ENCODE assay signal across 27 cellular contexts in genomic region chr16:75392911-75393310, GRCh38. TPM values are rescaled to one million over a fixed set of nuclear protein-coding genes. Genes with fewer than 3 reads are reported as not detected.
DNase-seq lines count a peak whose midpoint lies in the region; ATAC-seq and TF ChIP-seq lines count a peak whose summit lies in the region.
"Had no signal": no experiment of that assay in that cellular context is flagged by ENCODE, and none has a peak within 500 bp of the region (broad histone marks: within the 10 kb centered on the region; RNA-seq: fewer than 3 reads in every experiment).

No MANE protein-coding gene starts in this region.

- H3K36me3 ChIP-seq in mammary epithelial cell (ENCODE audit: insufficient read depth, low read length) (peaks cover 12% of the 10 kb centered on the region), uterus (no peaks in the 10 kb centered on the region)

- H3K27ac ChIP-seq in mammary epithelial cell (ENCODE audit: insufficient read depth, low read depth, low read length) (no peak overlapping the region), uterus (peak overlapping the region; percentile 17 to 21)
- H3K27ac ChIP-seq: KMS-11, suprapubic skin had no signal

- POLR2A ChIA-PET in MCF 10A (lab: Yijun Ruan, JAX): interaction anchor here (0.6 to 3.3 kb wide), 4 partner anchors 88 to 1341 kb away, joined by 3 to 19 read pairs (median 5); no protein-coding TSS in a partner anchor

- BruUV-seq in MCF 10A (replicated peaks; lab: Mats Ljungman, UMichigan): TSS peak; percentile 12
- BruUV-seq in mammary epithelial cell (replicated peaks; lab: Mats Ljungman, UMichigan): no TSS peak

- no peak overlapping the region for H3K9ac ChIP-seq in mammary epithelial cell (ENCODE audit: insufficient read depth, low read length)
- H3K9ac ChIP-seq: KMS-11 had no signal

- H3K4me2 ChIP-seq in mammary epithelial cell (ENCODE audit: insufficient read depth, low read depth, low read length): no peak overlapping the region
- H3K4me2 ChIP-seq: KMS-11 had no signal

- H3K4me3 Mint-ChIP-seq in MCF 10A (ENCODE audit: unreplicated experiment) (no peak overlapping the region), brain (no peak overlapping the region)
- H3K4me3 Mint-ChIP-seq: activated T-helper 17 cell treated with anti-CD3 and anti-CD28 coated beads, Interleukin-2, amount 50 U/mL, for 72 hours; central memory CD8-positive, alpha-beta T cell; neural crest cell had no signal

- H3K27me3 ChIP-seq in mammary epithelial cell (ENCODE audit: insufficient read depth, low read length): no peaks in the 10 kb centered on the region
- H3K27me3 ChIP-seq in uterus: no peaks in the 10 kb centered on the region
- H3K27me3 ChIP-seq: suprapubic skin had no signal

- DNase-seq in MCF 10A (ENCODE audit: unreplicated experiment) (no peak), mammary epithelial cell (no peak), left ventricle myocardium superior (peak; percentile 28), uterus (no peak)
- no peak for DNase-seq in activated CD4-positive, alpha-beta T cell treated with anti-CD3 and anti-CD28 coated beads for 4 hours
- DNase-seq: 8988T; activated CD4-positive, alpha-beta T cell treated with anti-CD3 and anti-CD28 coated beads, Interleukin-2, amount 50 U/mL, for 48 hours; activated CD8-positive, alpha-beta memory T cell treated with anti-CD3 and anti-CD28 coated beads, Interleukin-2, amount 50 U/mL, for 4 hours; head of caudate nucleus; kidney glomerular epithelial cell; NCI-H1417; NCI-H2081; NCI-H226; NCI-H69; stimulated activated CD4-positive, alpha-beta T cell treated with anti-CD3 and anti-CD28 coated beads, Interleukin-15, amount 100 ng/mL, for 24 hours; stimulated activated naive CD4-positive, alpha-beta T cell; T1000 had no signal

- TF ChIP-seq CTCF in MCF 10A (IDR thresholded peaks at IDR 0.05; ENCODE audit: unreplicated experiment) (no peak), mammary epithelial cell (conservative IDR thresholded peaks at IDR 0.05 in 1 of 2, IDR thresholded peaks at IDR 0.05 in 1 of 2; ENCODE audit: extremely low read depth in 1 of 2, insufficient read depth in 1 of 2, low read depth in 1 of 2, low read length in 2 of 2) (no peak), brain (conservative IDR thresholded peaks at IDR 0.05) (no peak), uterus (IDR thresholded peaks at IDR 0.05) (no peak)

- no peak for ATAC-seq in left ventricle myocardium superior
- no peak for ATAC-seq in GM18517 (IDR thresholded peaks at IDR 0.05; ENCODE audit: unreplicated experiment)
- no peak for ATAC-seq in HG03442 (IDR thresholded peaks at IDR 0.05; ENCODE audit: unreplicated experiment)
- ATAC-seq: activated naive CD4-positive, alpha-beta T cell treated with anti-CD3 and anti-CD28 coated beads, Interleukin-2, amount 50 U/mL, for 72 hours; activated T-helper 17 cell treated with anti-CD3 and anti-CD28 coated beads, Interleukin-2, amount 50 U/mL, for 72 hours; Panc1 had no signal

- in situ Hi-C loops in mammary epithelial cell (cut with MboI; ENCODE audit: low sequenced_read_pairs in 2 of 2): no loop called here

- no peaks in the 10 kb centered on the region for H3K27me3 Mint-ChIP-seq in MCF 10A (ENCODE audit: insufficient read depth, unreplicated experiment)
- H3K27me3 Mint-ChIP-seq in brain: no peaks in the 10 kb centered on the region
- H3K27me3 Mint-ChIP-seq: activated T-helper 17 cell treated with anti-CD3 and anti-CD28 coated beads, Interleukin-2, amount 50 U/mL, for 72 hours; central memory CD8-positive, alpha-beta T cell had no signal

- CTCF ChIA-PET in MCF 10A (lab: Yijun Ruan, JAX): interaction anchor here (0.7 to 7.5 kb wide), 7 partner anchors 10 to 282 kb away, joined by 3 to 81 read pairs (median 16); no protein-coding TSS in a partner anchor
- CTCF ChIA-PET in mammary epithelial cell (lab: Charles Lee; ENCODE audit: low non-redundant PET): no interaction called here

- intact Hi-C loops in MCF 10A (cut with micrococcal nuclease): no loop called here
- intact Hi-C loops in mammary epithelial cell (cut with micrococcal nuclease): no loop called here
- intact Hi-C loops in left ventricle myocardium superior (cut with micrococcal nuclease): no loop called here
- intact Hi-C loops in uterus (cut with DNase I; ENCODE audit: low total_unique reads): no loop called here

- H3K27ac Mint-ChIP-seq in MCF 10A (ENCODE audit: low read depth, unreplicated experiment) (no peak overlapping the region), brain (peak overlapping the region in 3 of 5 experiments; percentile 14 to 64 (median 40))
- H3K27ac Mint-ChIP-seq: activated naive CD4-positive, alpha-beta T cell treated with anti-CD3 and anti-CD28 coated beads, Interleukin-2, amount 50 U/mL, for 72 hours; activated T-helper 17 cell treated with anti-CD3 and anti-CD28 coated beads, Interleukin-2, amount 50 U/mL, for 72 hours had no signal

- no peak overlapping the region for H2AFZ ChIP-seq in mammary epithelial cell (ENCODE audit: low read depth, low read length)

- H3K4me1 Mint-ChIP-seq in MCF 10A (ENCODE audit: insufficient read depth, unreplicated experiment) (peaks cover 6% of the 10 kb centered on the region), brain (peaks cover 20% of the 10 kb centered on the region)
- H3K4me1 Mint-ChIP-seq: central memory CD8-positive, alpha-beta T cell; neural crest cell had no signal

- dilution Hi-C loops in mammary epithelial cell (cut with HindIII; ENCODE audit: low sequenced_read_pairs): no loop called here

- TF ChIP-seq POLR2A in uterus (IDR thresholded peaks at IDR 0.05): no peak

- H3K4me1 ChIP-seq in mammary epithelial cell (ENCODE audit: insufficient read depth, low read length) (no peaks in the 10 kb centered on the region), uterus (peaks cover 5 to 8% of the 10 kb centered on the region in 2 donors)
- H3K4me1 ChIP-seq: suprapubic skin had no signal

- 7% methylated on average over 2 of the region's 2 CpGs for WGBS in mammary epithelial cell (ENCODE audit: low coverage, missing lambda C conversion rate)

- no peak overlapping the region for H3K4me3 ChIP-seq in mammary epithelial cell (replicated peaks in 1 of 3; ENCODE audit: insufficient read depth in 1 of 3, low read depth in 2 of 3, low read length in 3 of 3)
- no peak overlapping the region for H3K4me3 ChIP-seq in uterus
- H3K4me3 ChIP-seq: suprapubic skin had no signal

- H3K9me3 Mint-ChIP-seq in MCF 10A (ENCODE audit: unreplicated experiment) (no peaks in the 10 kb centered on the region), brain (no peaks in the 10 kb centered on the region)
- H3K9me3 Mint-ChIP-seq: activated naive CD4-positive, alpha-beta T cell treated with anti-CD3 and anti-CD28 coated beads, Interleukin-2, amount 50 U/mL, for 72 hours; activated T-helper 17 cell treated with anti-CD3 and anti-CD28 coated beads, Interleukin-2, amount 50 U/mL, for 72 hours; central memory CD8-positive, alpha-beta T cell; neural crest cell had no signal

- no peaks in the 10 kb centered on the region for H4K20me1 ChIP-seq in mammary epithelial cell (ENCODE audit: insufficient read depth, low read length)

- H3K36me3 Mint-ChIP-seq in MCF 10A (ENCODE audit: insufficient read depth, unreplicated experiment): peaks cover 38% of the 10 kb centered on the region
- peaks cover 36% of the 10 kb centered on the region for H3K36me3 Mint-ChIP-seq in brain

- no peaks in the 10 kb centered on the region for H3K79me2 ChIP-seq in mammary epithelial cell (ENCODE audit: insufficient read depth, low read length)

- H3K9me3 ChIP-seq in mammary epithelial cell (replicated peaks; ENCODE audit: insufficient read depth, low read length) (no peaks in the 10 kb centered on the region), uterus (no peaks in the 10 kb centered on the region)
- H3K9me3 ChIP-seq: suprapubic skin had no signal

RNA-seq across cellular contexts. Expression of gene CFDP1, which starts 40.4 kb away (rescaled TPM):
- total RNA-seq in MCF 10A (2022) (41.3 and 44.7 TPM in 2 replicates), mammary epithelial cell (10 to 100 TPM; 18.0 to 35.9 TPM), left ventricle myocardium superior (24.7 TPM), uterus (10 to 100 TPM; 22.3 to 90.8 (median 73.4) TPM)
- polyA plus RNA-seq in mammary epithelial cell (18.1 TPM), brain (ENCODE audit: insufficient read depth, low read depth, low replicate concordance) (139 TPM)
- polyA minus RNA-seq in mammary epithelial cell: 44.1 TPM
